In the genomic region with DNA sequence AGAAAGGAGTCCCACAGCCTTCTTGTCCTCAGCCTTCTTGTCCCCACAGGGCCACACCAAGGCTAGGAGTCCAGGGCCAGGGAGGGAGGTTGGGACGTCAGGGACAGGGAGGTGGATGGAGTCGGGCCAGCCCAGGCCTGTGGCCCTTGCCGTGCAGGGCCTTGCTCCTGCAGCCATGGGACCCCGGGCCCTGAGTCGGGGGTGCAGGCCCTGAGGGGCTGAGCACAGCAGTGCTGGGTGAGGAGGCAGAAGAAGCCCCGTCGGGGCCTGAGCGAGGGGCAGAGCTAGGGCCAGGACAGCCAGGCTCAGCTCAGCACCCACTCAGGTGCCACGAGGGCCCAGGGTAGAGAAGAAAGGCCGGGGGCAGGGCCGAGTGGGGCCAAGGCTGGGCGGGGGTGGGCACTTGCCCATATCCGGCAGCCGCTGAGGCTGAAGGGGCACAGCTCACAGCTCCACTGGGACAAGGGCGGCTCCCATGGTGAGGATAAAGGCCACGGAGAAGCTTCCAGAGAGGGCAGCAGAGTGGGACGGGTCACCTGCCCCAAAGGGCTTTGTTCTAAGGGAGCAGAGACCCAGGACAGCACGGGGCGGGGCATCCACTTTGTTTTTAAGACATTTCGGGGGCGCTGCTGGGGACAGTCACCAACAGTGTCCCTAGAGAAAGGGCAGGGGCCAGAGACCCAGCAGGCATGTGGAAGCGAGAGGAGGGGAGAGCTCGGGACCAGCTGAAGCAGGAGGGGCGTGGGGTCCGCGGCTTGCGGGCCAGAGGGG, we compare ENCODE assay signal across 1 cellular context.
TF ChIP-seq lines count a peak whose summit lies in the region.

No MANE protein-coding gene starts in this region.

TF ChIP-seq in GM23338, 12 proteins besides CTCF, POLR2A, EP300 and RAD21 (continued from another document):
- TF ChIP-seq, protein P1, sequence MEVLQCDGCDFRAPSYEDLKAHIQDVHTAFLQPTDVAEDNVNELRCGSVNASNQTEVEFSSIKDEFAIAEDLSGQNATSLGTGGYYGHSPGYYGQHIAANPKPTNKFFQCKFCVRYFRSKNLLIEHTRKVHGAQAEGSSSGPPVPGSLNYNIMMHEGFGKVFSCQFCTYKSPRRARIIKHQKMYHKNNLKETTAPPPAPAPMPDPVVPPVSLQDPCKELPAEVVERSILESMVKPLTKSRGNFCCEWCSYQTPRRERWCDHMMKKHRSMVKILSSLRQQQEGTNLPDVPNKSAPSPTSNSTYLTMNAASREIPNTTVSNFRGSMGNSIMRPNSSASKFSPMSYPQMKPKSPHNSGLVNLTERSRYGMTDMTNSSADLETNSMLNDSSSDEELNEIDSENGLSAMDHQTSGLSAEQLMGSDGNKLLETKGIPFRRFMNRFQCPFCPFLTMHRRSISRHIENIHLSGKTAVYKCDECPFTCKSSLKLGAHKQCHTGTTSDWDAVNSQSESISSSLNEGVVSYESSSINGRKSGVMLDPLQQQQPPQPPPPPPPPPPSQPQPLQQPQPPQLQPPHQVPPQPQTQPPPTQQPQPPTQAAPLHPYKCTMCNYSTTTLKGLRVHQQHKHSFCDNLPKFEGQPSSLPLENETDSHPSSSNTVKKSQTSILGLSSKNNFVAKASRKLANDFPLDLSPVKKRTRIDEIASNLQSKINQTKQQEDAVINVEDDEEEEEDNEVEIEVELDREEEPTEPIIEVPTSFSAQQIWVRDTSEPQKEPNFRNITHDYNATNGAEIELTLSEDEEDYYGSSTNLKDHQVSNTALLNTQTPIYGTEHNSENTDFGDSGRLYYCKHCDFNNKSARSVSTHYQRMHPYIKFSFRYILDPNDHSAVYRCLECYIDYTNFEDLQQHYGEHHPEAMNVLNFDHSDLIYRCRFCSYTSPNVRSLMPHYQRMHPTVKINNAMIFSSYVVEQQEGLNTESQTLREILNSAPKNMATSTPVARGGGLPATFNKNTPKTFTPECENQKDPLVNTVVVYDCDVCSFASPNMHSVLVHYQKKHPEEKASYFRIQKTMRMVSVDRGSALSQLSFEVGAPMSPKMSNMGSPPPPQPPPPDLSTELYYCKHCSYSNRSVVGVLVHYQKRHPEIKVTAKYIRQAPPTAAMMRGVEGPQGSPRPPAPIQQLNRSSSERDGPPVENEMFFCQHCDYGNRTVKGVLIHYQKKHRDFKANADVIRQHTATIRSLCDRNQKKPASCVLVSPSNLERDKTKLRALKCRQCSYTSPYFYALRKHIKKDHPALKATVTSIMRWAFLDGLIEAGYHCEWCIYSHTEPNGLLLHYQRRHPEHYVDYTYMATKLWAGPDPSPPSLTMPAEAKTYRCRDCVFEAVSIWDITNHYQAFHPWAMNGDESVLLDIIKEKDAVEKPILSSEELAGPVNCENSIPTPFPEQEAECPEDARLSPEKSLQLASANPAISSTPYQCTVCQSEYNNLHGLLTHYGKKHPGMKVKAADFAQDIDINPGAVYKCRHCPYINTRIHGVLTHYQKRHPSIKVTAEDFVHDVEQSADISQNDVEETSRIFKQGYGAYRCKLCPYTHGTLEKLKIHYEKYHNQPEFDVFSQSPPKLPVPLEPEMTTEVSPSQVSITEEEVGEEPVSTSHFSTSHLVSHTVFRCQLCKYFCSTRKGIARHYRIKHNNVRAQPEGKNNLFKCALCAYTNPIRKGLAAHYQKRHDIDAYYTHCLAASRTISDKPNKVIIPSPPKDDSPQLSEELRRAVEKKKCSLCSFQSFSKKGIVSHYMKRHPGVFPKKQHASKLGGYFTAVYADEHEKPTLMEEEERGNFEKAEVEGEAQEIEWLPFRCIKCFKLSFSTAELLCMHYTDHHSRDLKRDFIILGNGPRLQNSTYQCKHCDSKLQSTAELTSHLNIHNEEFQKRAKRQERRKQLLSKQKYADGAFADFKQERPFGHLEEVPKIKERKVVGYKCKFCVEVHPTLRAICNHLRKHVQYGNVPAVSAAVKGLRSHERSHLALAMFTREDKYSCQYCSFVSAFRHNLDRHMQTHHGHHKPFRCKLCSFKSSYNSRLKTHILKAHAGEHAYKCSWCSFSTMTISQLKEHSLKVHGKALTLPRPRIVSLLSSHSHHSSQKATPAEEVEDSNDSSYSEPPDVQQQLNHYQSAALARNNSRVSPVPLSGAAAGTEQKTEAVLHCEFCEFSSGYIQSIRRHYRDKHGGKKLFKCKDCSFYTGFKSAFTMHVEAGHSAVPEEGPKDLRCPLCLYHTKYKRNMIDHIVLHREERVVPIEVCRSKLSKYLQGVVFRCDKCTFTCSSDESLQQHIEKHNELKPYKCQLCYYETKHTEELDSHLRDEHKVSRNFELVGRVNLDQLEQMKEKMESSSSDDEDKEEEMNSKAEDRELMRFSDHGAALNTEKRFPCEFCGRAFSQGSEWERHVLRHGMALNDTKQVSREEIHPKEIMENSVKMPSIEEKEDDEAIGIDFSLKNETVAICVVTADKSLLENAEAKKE (CRISPR knock-in tag; IDR thresholded peaks at IDR 0.05): no peak
- TF ChIP-seq STAT1 (IDR thresholded peaks at IDR 0.05; ENCODE audit: unreplicated experiment) (no peak), EZH2 (IDR thresholded peaks at IDR 0.05; ENCODE audit: low read depth, unreplicated experiment) (no peak), ZNF331 (CRISPR knock-in tag; IDR thresholded peaks at IDR 0.05; ENCODE audit: low read depth) (no peak), NANOG (IDR thresholded peaks at IDR 0.05; ENCODE audit: borderline replicate concordance) (no peak), EZH2phosphoT487 (IDR thresholded peaks at IDR 0.05; ENCODE audit: unreplicated experiment) (no peak), JUNB (IDR thresholded peaks at IDR 0.05; ENCODE audit: unreplicated experiment) (no peak), CREB1 (CRISPR knock-in tag; IDR thresholded peaks at IDR 0.05; ENCODE audit: low read depth) (no peak)
- TF ChIP-seq, protein P2, sequence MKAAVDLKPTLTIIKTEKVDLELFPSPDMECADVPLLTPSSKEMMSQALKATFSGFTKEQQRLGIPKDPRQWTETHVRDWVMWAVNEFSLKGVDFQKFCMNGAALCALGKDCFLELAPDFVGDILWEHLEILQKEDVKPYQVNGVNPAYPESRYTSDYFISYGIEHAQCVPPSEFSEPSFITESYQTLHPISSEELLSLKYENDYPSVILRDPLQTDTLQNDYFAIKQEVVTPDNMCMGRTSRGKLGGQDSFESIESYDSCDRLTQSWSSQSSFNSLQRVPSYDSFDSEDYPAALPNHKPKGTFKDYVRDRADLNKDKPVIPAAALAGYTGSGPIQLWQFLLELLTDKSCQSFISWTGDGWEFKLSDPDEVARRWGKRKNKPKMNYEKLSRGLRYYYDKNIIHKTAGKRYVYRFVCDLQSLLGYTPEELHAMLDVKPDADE (IDR thresholded peaks at IDR 0.05): no peak
- TF ChIP-seq, protein P3, sequence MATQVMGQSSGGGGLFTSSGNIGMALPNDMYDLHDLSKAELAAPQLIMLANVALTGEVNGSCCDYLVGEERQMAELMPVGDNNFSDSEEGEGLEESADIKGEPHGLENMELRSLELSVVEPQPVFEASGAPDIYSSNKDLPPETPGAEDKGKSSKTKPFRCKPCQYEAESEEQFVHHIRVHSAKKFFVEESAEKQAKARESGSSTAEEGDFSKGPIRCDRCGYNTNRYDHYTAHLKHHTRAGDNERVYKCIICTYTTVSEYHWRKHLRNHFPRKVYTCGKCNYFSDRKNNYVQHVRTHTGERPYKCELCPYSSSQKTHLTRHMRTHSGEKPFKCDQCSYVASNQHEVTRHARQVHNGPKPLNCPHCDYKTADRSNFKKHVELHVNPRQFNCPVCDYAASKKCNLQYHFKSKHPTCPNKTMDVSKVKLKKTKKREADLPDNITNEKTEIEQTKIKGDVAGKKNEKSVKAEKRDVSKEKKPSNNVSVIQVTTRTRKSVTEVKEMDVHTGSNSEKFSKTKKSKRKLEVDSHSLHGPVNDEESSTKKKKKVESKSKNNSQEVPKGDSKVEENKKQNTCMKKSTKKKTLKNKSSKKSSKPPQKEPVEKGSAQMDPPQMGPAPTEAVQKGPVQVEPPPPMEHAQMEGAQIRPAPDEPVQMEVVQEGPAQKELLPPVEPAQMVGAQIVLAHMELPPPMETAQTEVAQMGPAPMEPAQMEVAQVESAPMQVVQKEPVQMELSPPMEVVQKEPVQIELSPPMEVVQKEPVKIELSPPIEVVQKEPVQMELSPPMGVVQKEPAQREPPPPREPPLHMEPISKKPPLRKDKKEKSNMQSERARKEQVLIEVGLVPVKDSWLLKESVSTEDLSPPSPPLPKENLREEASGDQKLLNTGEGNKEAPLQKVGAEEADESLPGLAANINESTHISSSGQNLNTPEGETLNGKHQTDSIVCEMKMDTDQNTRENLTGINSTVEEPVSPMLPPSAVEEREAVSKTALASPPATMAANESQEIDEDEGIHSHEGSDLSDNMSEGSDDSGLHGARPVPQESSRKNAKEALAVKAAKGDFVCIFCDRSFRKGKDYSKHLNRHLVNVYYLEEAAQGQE (IDR thresholded peaks at IDR 0.05; ENCODE audit: unreplicated experiment): no peak
